ENCODE assay signal across 13 cellular contexts in the genomic region with DNA sequence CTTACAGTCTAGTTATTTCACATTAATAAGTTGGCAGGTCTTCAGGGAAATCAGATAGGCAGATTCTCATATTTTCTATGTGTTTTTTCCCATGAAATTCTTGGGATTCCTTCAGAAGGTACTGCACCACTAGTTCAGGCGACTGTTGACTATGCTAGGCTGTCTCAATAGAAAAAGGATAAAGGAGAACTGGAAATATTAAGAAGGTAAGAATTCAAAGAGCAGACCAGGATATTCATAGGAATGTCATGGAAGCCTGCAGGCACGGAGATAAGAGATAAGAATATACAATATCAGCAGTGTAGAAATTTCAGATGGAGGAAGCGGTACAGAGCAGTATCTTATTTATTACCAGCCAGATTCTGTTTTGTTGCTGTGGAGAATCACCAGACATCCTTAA.
"Had no signal": no experiment of that assay in that cellular context is flagged by ENCODE, and none has a peak within 500 bp of the region (broad histone marks: within the 10 kb centered on the region; RNA-seq: fewer than 3 reads in every experiment).

No MANE protein-coding gene starts in this region.

- H3K4me1 Mint-ChIP-seq: activated CD8-positive, alpha-beta memory T cell treated with anti-CD3 and anti-CD28 coated beads, Interleukin-2, amount 10 ng/mL, durations not matched to agents 7 days and 5 days; activated naive CD4-positive, alpha-beta T cell treated with anti-CD3 and anti-CD28 coated beads, Interleukin-2, amount 50 U/mL, for 24 hours; stimulated activated naive CD8-positive, alpha-beta T cell treated with anti-CD3 and anti-CD28 coated beads, Interleukin-15, amount 100 ng/mL, for 72 hours; T-helper 17 cell had no signal

- H3K4me3 Mint-ChIP-seq: activated CD4-positive, alpha-beta memory T cell treated with anti-CD3 and anti-CD28 coated beads for 36 hours; activated CD8-positive, alpha-beta memory T cell treated with anti-CD3 and anti-CD28 coated beads, Interleukin-2, amount 10 ng/mL, durations not matched to agents 7 days and 5 days; activated naive CD4-positive, alpha-beta T cell treated with anti-CD3 and anti-CD28 coated beads, Interleukin-2, amount 50 U/mL, for 24 hours; stimulated activated naive CD8-positive, alpha-beta T cell treated with anti-CD3 and anti-CD28 coated beads, Interleukin-15, amount 100 ng/mL, for 72 hours; T-helper 17 cell had no signal

- DNase-seq: activated CD4-positive, alpha-beta memory T cell treated with anti-CD3 and anti-CD28 coated beads for 36 hours; activated CD8-positive, alpha-beta memory T cell treated with anti-CD3 and anti-CD28 coated beads, Interleukin-2, amount 10 ng/mL, durations not matched to agents 7 days and 5 days; activated T-cell treated with anti-CD3 and anti-CD28 coated beads, Interleukin-2, amount 50 U/mL, for 1 hour; adrenal gland; caudate nucleus; effector memory CD4-positive, alpha-beta T cell; spleen; stimulated activated naive CD8-positive, alpha-beta T cell treated with anti-CD3 and anti-CD28 coated beads, Interleukin-15, amount 100 ng/mL, for 72 hours; T-helper 17 cell; upper lobe of left lung; WERI-Rb-1 had no signal

- H3K27ac Mint-ChIP-seq: activated CD4-positive, alpha-beta memory T cell treated with anti-CD3 and anti-CD28 coated beads for 36 hours; activated CD8-positive, alpha-beta memory T cell treated with anti-CD3 and anti-CD28 coated beads, Interleukin-2, amount 10 ng/mL, durations not matched to agents 7 days and 5 days; activated naive CD4-positive, alpha-beta T cell treated with anti-CD3 and anti-CD28 coated beads, Interleukin-2, amount 50 U/mL, for 24 hours; stimulated activated naive CD8-positive, alpha-beta T cell treated with anti-CD3 and anti-CD28 coated beads, Interleukin-15, amount 100 ng/mL, for 72 hours; T-helper 17 cell had no signal

- H3K9me3 Mint-ChIP-seq: activated CD4-positive, alpha-beta memory T cell treated with anti-CD3 and anti-CD28 coated beads for 36 hours; activated naive CD4-positive, alpha-beta T cell treated with anti-CD3 and anti-CD28 coated beads, Interleukin-2, amount 50 U/mL, for 24 hours; stimulated activated naive CD8-positive, alpha-beta T cell treated with anti-CD3 and anti-CD28 coated beads, Interleukin-15, amount 100 ng/mL, for 72 hours had no signal

- ATAC-seq: activated CD8-positive, alpha-beta memory T cell treated with anti-CD3 and anti-CD28 coated beads, Interleukin-2, amount 10 ng/mL, durations not matched to agents 7 days and 5 days; sciatic nerve; stimulated activated naive CD8-positive, alpha-beta T cell treated with anti-CD3 and anti-CD28 coated beads, Interleukin-15, amount 100 ng/mL, for 72 hours; T-helper 17 cell had no signal

- H3K36me3 Mint-ChIP-seq: activated CD4-positive, alpha-beta memory T cell treated with anti-CD3 and anti-CD28 coated beads for 36 hours; activated CD8-positive, alpha-beta memory T cell treated with anti-CD3 and anti-CD28 coated beads, Interleukin-2, amount 10 ng/mL, durations not matched to agents 7 days and 5 days; activated naive CD4-positive, alpha-beta T cell treated with anti-CD3 and anti-CD28 coated beads, Interleukin-2, amount 50 U/mL, for 24 hours had no signal
